In genomic region chr4:118849867-118850812, GRCh38 we compare ENCODE assay signal across 8 cellular contexts. TPM values are rescaled to one million over a fixed set of nuclear protein-coding genes. Genes with fewer than 3 reads are reported as not detected.
DNase-seq lines count a peak whose midpoint lies in the region; ATAC-seq and TF ChIP-seq lines count a peak whose summit lies in the region.

No MANE protein-coding gene starts in this region.

- no peaks in the 10 kb centered on the region for H3K27me3 ChIP-seq in adipocyte (replicated peaks; ENCODE audit: control insufficient read depth, insufficient read depth, low read length)
- no peaks in the 10 kb centered on the region for H3K27me3 ChIP-seq in kidney epithelial cell (ENCODE audit: control insufficient read depth, insufficient read depth, low read length)
- no peaks in the 10 kb centered on the region for H3K27me3 ChIP-seq in thymus (ENCODE audit: control insufficient read depth, insufficient read depth)
- no peaks in the 10 kb centered on the region for H3K27me3 ChIP-seq in WERI-Rb-1 (ENCODE audit: insufficient read depth, low read depth, severe bottlenecking)

- WGBS in thymus = 48% methylated on average over 7 of the region's 7 CpGs

- H3K4me1 ChIP-seq in adipocyte (ENCODE audit: control insufficient read depth, insufficient read depth, low read length) = no peaks in the 10 kb centered on the region
- H3K4me1 ChIP-seq in thymus (ENCODE audit: control insufficient read depth, insufficient read depth, low read length) = no peaks in the 10 kb centered on the region

- H3K4me3 ChIP-seq in adipocyte (ENCODE audit: low read length) (peak overlapping the region; percentile 71), kidney epithelial cell (ENCODE audit: low read depth, low read length) (peak overlapping the region; percentile 46), thymus (ENCODE audit: low read length) (peak overlapping the region; percentile 43), WERI-Rb-1 (ENCODE audit: low read depth, low read length) (no peak overlapping the region)

- H3K27ac ChIP-seq in thymus (ENCODE audit: low read depth) (peak overlapping the region; percentile 22), WERI-Rb-1 (no peak overlapping the region)

- H3K36me3 ChIP-seq in adipocyte (ENCODE audit: control insufficient read depth, insufficient read depth, low read length, severe bottlenecking) (no peaks in the 10 kb centered on the region), kidney epithelial cell (ENCODE audit: control insufficient read depth, insufficient read depth, low read length) (no peaks in the 10 kb centered on the region), thymus (ENCODE audit: control insufficient read depth, insufficient read depth) (no peaks in the 10 kb centered on the region), WERI-Rb-1 (no peaks in the 10 kb centered on the region)

- peak overlapping the region; percentile 13 for H3K9ac ChIP-seq in adipocyte (ENCODE audit: low read length)

- DNase-seq in activated effector memory CD4-positive, alpha-beta T cell treated with anti-CD3 and anti-CD28 coated beads, Interleukin-2, amount 50 U/mL, for 16 hours = peak; percentile 71
- no peak for DNase-seq in activated effector memory CD4-positive, alpha-beta T cell treated with Interleukin-2 at 50 U/mL for 16 hours
- DNase-seq in NOMO-1 treated with dmso at 0.1 percent for 144 hours (lab: John Stamatoyannopoulos, UW; ENCODE audit: unreplicated experiment) = peak; percentile 25
- peak; percentile 55 for DNase-seq in adipocyte (ENCODE audit: low read depth)
- no peak for DNase-seq in kidney epithelial cell (ENCODE audit: low read depth)
- no peak for DNase-seq in WERI-Rb-1

- TF ChIP-seq CTCF in kidney epithelial cell (IDR thresholded peaks at IDR 0.05; ENCODE audit: insufficient read depth, low read length, poor library complexity, severe bottlenecking) (no peak), WERI-Rb-1 (IDR thresholded peaks at IDR 0.05; ENCODE audit: low read depth, low read length) (no peak)

- H3K9me3 ChIP-seq in adipocyte (ENCODE audit: control insufficient read depth, low read length) (no peaks in the 10 kb centered on the region), thymus (ENCODE audit: control insufficient read depth) (no peaks in the 10 kb centered on the region), WERI-Rb-1 (ENCODE audit: severe bottlenecking) (no peaks in the 10 kb centered on the region)

- peak; percentile 87 for ATAC-seq in HG02763 (IDR thresholded peaks at IDR 0.05; ENCODE audit: unreplicated experiment)

RNA-seq across cellular contexts. Expression of gene SEC24D, which starts 14.2 kb away (rescaled TPM):
- total RNA-seq in kidney epithelial cell = 48.5 and 52.4 TPM in 2 replicates
- 20.9 TPM for polyA plus RNA-seq in thymus

RNA-seq across cellular contexts. Expression of gene SYNPO2, which starts 38.5 kb away (rescaled TPM):
- 0.42 and 0.68 TPM in 2 replicates for total RNA-seq in kidney epithelial cell
- polyA plus RNA-seq in thymus = 31.3 TPM

Comparison
In these comparisons a context has a peak if more than half of its experiments do, and no peak if none do; other contexts are left out.
1. DNase-seq: peak in activated effector memory CD4-positive, alpha-beta T cell treated with anti-CD3 and anti-CD28 coated beads, Interleukin-2, amount 50 U/mL, for 16 hours (single experiment), NOMO-1 treated with dmso at 0.1 percent for 144 hours (single experiment) and adipocyte (single experiment); none in activated effector memory CD4-positive, alpha-beta T cell treated with Interleukin-2 at 50 U/mL for 16 hours (single experiment), kidney epithelial cell (single experiment) and WERI-Rb-1 (single experiment).